18 cellular contexts compared by ENCODE assay signal in the genomic region with DNA sequence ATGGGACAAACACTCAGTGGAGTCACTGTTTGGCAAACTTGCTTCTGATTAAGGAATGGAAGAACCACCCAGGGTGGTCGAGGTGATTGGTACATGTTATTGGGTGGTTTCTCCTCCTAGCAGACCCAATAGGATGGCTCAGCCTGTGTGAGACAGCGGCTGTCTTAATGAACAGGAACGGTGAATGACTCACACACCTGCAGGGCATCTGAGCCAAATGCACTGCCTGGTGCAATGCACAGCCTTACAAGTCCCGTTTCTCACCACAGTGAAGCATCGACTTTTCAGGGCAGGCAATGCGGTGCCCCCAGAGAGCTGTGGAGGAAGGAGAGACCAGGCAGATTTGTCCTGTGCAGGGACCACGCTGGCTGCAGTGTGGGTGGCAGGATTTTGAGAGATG.
DNase-seq lines count a peak whose midpoint lies in the region; ATAC-seq and TF ChIP-seq lines count a peak whose summit lies in the region.
"Had no signal": no experiment of that assay in that cellular context is flagged by ENCODE, and none has a peak within 500 bp of the region (broad histone marks: within the 10 kb centered on the region; RNA-seq: fewer than 3 reads in every experiment).

No MANE protein-coding gene starts in this region.

- TF ChIP-seq CTCF in foreskin keratinocyte (conservative IDR thresholded peaks at IDR 0.05), result no peak

- H3K23ac ChIP-seq in trophoblast cell (ENCODE audit: low read length), result no peak overlapping the region

- peak; percentile 1 for DNase-seq in HPDE6-E6E7 (ENCODE audit: extremely low spot score)
- peak; percentile 39 for DNase-seq in RPMI7951 (ENCODE audit: low read depth)
- peak; percentile 31 to 59 for DNase-seq in foreskin keratinocyte
- peak; percentile 70 for DNase-seq in trophoblast cell
- no peak for DNase-seq in activated gamma-delta T cell treated with Interleukin-2 at 50 U/mL for 16 hours
- DNase-seq in sciatic nerve (ENCODE audit: low spot score), result no peak
- DNase-seq: ACHN, AML-193, H7, MV-4-11, NCI-H1417 treated with DMSO at 0.1 percent for 48 hours, NCI-H2029, NCI-H2171 treated with DMSO at 0.1 percent for 48 hours, NCI-H774, PC-9, SK-N-SH had no signal

- H3K79me1 ChIP-seq in trophoblast cell (ENCODE audit: low read length), result no peaks in the 10 kb centered on the region

- H3K18ac ChIP-seq in trophoblast cell (ENCODE audit: low read length), result no peak overlapping the region

- H3K14ac ChIP-seq in trophoblast cell (ENCODE audit: low read length), result no peak overlapping the region

- no peak overlapping the region for H3K9ac ChIP-seq in trophoblast cell (ENCODE audit: low read length)
- H3K9ac ChIP-seq: SK-N-SH had no signal

- no peaks in the 10 kb centered on the region for H3K9me3 ChIP-seq in trophoblast cell (ENCODE audit: insufficient read depth, low read depth, low read length)
- H3K9me3 ChIP-seq: SK-N-SH had no signal

- H4K12ac ChIP-seq in trophoblast cell (ENCODE audit: low read depth, low read length), result no peak overlapping the region

- H2BK12ac ChIP-seq in trophoblast cell (ENCODE audit: low read length), result no peak overlapping the region

- intact Hi-C loops in sciatic nerve (cut with DNase I), result no loop called here

- ATAC-seq in foreskin keratinocyte (peak; percentile 88), GM18868 (IDR thresholded peaks at IDR 0.05; ENCODE audit: unreplicated experiment) (no peak), sciatic nerve (no peak)
- ATAC-seq: Right ventricle myocardium inferior had no signal

- H4K91ac ChIP-seq in trophoblast cell (ENCODE audit: low read depth, low read length), result no peak overlapping the region

- H3K27me3 ChIP-seq in foreskin keratinocyte, result no peaks in the 10 kb centered on the region
- H3K27me3 ChIP-seq in trophoblast cell (ENCODE audit: insufficient read depth, low read length), result no peaks in the 10 kb centered on the region

- no peak overlapping the region for H2BK120ac ChIP-seq in trophoblast cell (ENCODE audit: insufficient read depth, low read length, poor library complexity)

- no peak overlapping the region for H3K4me2 ChIP-seq in trophoblast cell (ENCODE audit: low read length)
- H3K4me2 ChIP-seq: PC-9, SK-N-SH had no signal

- H2AFZ ChIP-seq in trophoblast cell (ENCODE audit: insufficient read depth, low read length, poor library complexity), result no peak overlapping the region
- H2AFZ ChIP-seq: PC-9 had no signal

- WGBS in trophoblast cell (ENCODE audit: extremely low coverage, insufficient coverage, insufficient read length), result no CpG with 5 or more reads among the region's 7 CpGs

- no peak overlapping the region for H2BK5ac ChIP-seq in trophoblast cell (ENCODE audit: low read depth, low read length, poor library complexity)

- no peaks in the 10 kb centered on the region for H3K79me2 ChIP-seq in trophoblast cell (ENCODE audit: control insufficient read depth, insufficient read depth, low read length, poor library complexity)

- no peaks in the 10 kb centered on the region for H3K4me1 ChIP-seq in foreskin keratinocyte
- H3K4me1 ChIP-seq in trophoblast cell (ENCODE audit: control insufficient read depth in 1 of 2, insufficient read depth in 2 of 2, low read length in 2 of 2), result no peaks in the 10 kb centered on the region

- H3K4ac ChIP-seq in trophoblast cell (ENCODE audit: low read depth, low read length), result no peak overlapping the region

- H3K36me3 ChIP-seq in trophoblast cell (ENCODE audit: control insufficient read depth in 1 of 2, insufficient read depth in 2 of 2, low read length in 2 of 2), result no peaks in the 10 kb centered on the region

- no peak overlapping the region for H3K4me3 ChIP-seq in trophoblast cell (ENCODE audit: low read depth, low read length)
- H3K4me3 ChIP-seq: PC-9 had no signal

- no peak overlapping the region for H4K8ac ChIP-seq in trophoblast cell (ENCODE audit: low read depth, low read length)

- H2AK5ac ChIP-seq in trophoblast cell (ENCODE audit: low read length), result no peak overlapping the region

- H3K27ac ChIP-seq in foreskin keratinocyte (no peak overlapping the region), trophoblast cell (ENCODE audit: low read depth, low read length) (no peak overlapping the region)
- H3K27ac ChIP-seq: PC-9 had no signal

Comparison
In these comparisons a context has a peak if more than half of its experiments do, and no peak if none do; other contexts are left out.
1. DNase-seq: peak in HPDE6-E6E7 (single experiment), RPMI7951 (single experiment), foreskin keratinocyte (2 of 2) and trophoblast cell (2 of 2); none in activated gamma-delta T cell treated with Interleukin-2 at 50 U/mL for 16 hours (single experiment) and sciatic nerve (single experiment).